Comparison of ENCODE assay signal across 19 cellular contexts in genomic region chr12:124434364-124434763, GRCh38.
DNase-seq lines count a peak whose midpoint lies in the region; ATAC-seq and TF ChIP-seq lines count a peak whose summit lies in the region.
"Had no signal": no experiment of that assay in that cellular context is flagged by ENCODE, and none has a peak within 500 bp of the region (broad histone marks: within the 10 kb centered on the region; RNA-seq: fewer than 3 reads in every experiment).

No MANE protein-coding gene starts in this region.

- H3K27me3 Mint-ChIP-seq in natural killer cell treated with Interleukin-12 subunit alpha and Interleukin-12 subunit beta and Interleukin-15 and Interleukin-18, amount 100 ng/mL, for 72 hours = no peaks in the 10 kb centered on the region
- H3K27me3 Mint-ChIP-seq in natural killer cell (ENCODE audit: low read depth in 2 of 2) (no peaks in the 10 kb centered on the region), naive B cell (no peaks in the 10 kb centered on the region)
- H3K27me3 Mint-ChIP-seq in activated naive CD4-positive, alpha-beta T cell treated with anti-CD3 and anti-CD28 coated beads for 36 hours (ENCODE audit: low read depth) = no peaks in the 10 kb centered on the region
- H3K27me3 Mint-ChIP-seq: activated CD8-positive, alpha-beta memory T cell treated with anti-CD3 and anti-CD28 coated beads, Interleukin-2, amount 10 ng/mL, durations not matched to agents 7 days and 5 days; T-cell had no signal

- no peak for ATAC-seq in natural killer cell treated with Interleukin-12 subunit alpha and Interleukin-12 subunit beta and Interleukin-15 and Interleukin-18, amount 100 ng/mL, for 72 hours
- no peak for ATAC-seq in natural killer cell
- ATAC-seq in naive B cell (ENCODE audit: low read depth in 2 of 2) = no peak
- no peak for ATAC-seq in esophagus mucosa
- ATAC-seq: activated CD8-positive, alpha-beta memory T cell treated with anti-CD3 and anti-CD28 coated beads, Interleukin-2, amount 10 ng/mL, durations not matched to agents 7 days and 5 days; activated naive CD4-positive, alpha-beta T cell treated with anti-CD3 and anti-CD28 coated beads, Interleukin-2, amount 50 U/mL, for 72 hours; T-cell had no signal

- peak; percentile 58 for DNase-seq in natural killer cell treated with Interleukin-12 subunit alpha and Interleukin-12 subunit beta and Interleukin-15 and Interleukin-18, amount 100 ng/mL, for 72 hours (ENCODE audit: low spot score)
- DNase-seq in natural killer cell (no peak), esophagus muscularis mucosa (ENCODE audit: extremely low spot score) (no peak), naive B cell (no peak), uterus (no peak)
- no peak for DNase-seq in activated naive CD4-positive, alpha-beta T cell treated with anti-CD3 and anti-CD28 coated beads for 36 hours
- DNase-seq in activated CD4-positive, alpha-beta T cell treated with anti-CD3 and anti-CD28 coated beads, Interleukin-2, amount 50 U/mL, for 4 hours = no peak
- DNase-seq: activated CD8-positive, alpha-beta memory T cell treated with anti-CD3 and anti-CD28 coated beads, Interleukin-2, amount 10 ng/mL, durations not matched to agents 7 days and 5 days; BE2C; Calu3; effector CD4-positive, alpha-beta T cell; NCI-H1092 treated with DMSO at 0.1 percent for 48 hours; NCI-H2029 treated with DMSO at 0.1 percent for 48 hours; NCI-H446; ovary; SHP77 treated with DMSO at 0.1 percent for 48 hours; T-cell had no signal

- H3K4me1 Mint-ChIP-seq in natural killer cell treated with Interleukin-12 subunit alpha and Interleukin-12 subunit beta and Interleukin-15 and Interleukin-18, amount 100 ng/mL, for 72 hours (ENCODE audit: low read depth in 2 of 2) = peaks cover 19 to 26% of the 10 kb centered on the region in 2 donors
- peaks cover 17 to 66% of the 10 kb centered on the region in 2 donors for H3K4me1 Mint-ChIP-seq in natural killer cell
- peaks cover 14 to 26% (median 20%) of the 10 kb centered on the region in 3 donors for H3K4me1 Mint-ChIP-seq in naive B cell
- H3K4me1 Mint-ChIP-seq in activated naive CD4-positive, alpha-beta T cell treated with anti-CD3 and anti-CD28 coated beads for 36 hours (ENCODE audit: low read depth) = no peaks in the 10 kb centered on the region

- TF ChIP-seq CTCF in natural killer cell (IDR thresholded peaks at IDR 0.05) (no peak), esophagus muscularis mucosa (IDR thresholded peaks at IDR 0.05) (no peak), uterus (IDR thresholded peaks at IDR 0.05) (no peak)

- intact Hi-C loops in natural killer cell (cut with micrococcal nuclease) (no loop called here), esophagus muscularis mucosa (cut with DNase I) (no loop called here), uterus (cut with DNase I; ENCODE audit: low total_unique reads) (no loop called here)
- intact Hi-C loops in activated naive CD4-positive, alpha-beta T cell treated with anti-CD3 and anti-CD28 coated beads for 36 hours (cut with micrococcal nuclease) = no loop called here

- no peaks in the 10 kb centered on the region for H3K9me3 ChIP-seq in esophagus muscularis mucosa
- H3K9me3 ChIP-seq in uterus = no peaks in the 10 kb centered on the region
- H3K9me3 ChIP-seq: BE2C, ovary had no signal

- peaks cover 9% of the 10 kb centered on the region for H3K36me3 Mint-ChIP-seq in natural killer cell treated with Interleukin-12 subunit alpha and Interleukin-12 subunit beta and Interleukin-15 and Interleukin-18, amount 100 ng/mL, for 72 hours
- H3K36me3 Mint-ChIP-seq in natural killer cell (no peaks in the 10 kb centered on the region), naive B cell (no peaks in the 10 kb centered on the region)
- H3K36me3 Mint-ChIP-seq in activated naive CD4-positive, alpha-beta T cell treated with anti-CD3 and anti-CD28 coated beads for 36 hours (ENCODE audit: low read depth) = peaks cover 12% of the 10 kb centered on the region

- TF ChIP-seq POLR2A in esophagus muscularis mucosa (IDR thresholded peaks at IDR 0.05; ENCODE audit: low read depth) (no peak), uterus (IDR thresholded peaks at IDR 0.05) (no peak)

- no peak overlapping the region for H3K4me3 Mint-ChIP-seq in natural killer cell treated with Interleukin-12 subunit alpha and Interleukin-12 subunit beta and Interleukin-15 and Interleukin-18, amount 100 ng/mL, for 72 hours
- H3K4me3 Mint-ChIP-seq in natural killer cell = no peak overlapping the region
- no peak overlapping the region for H3K4me3 Mint-ChIP-seq in naive B cell
- H3K4me3 Mint-ChIP-seq in activated naive CD4-positive, alpha-beta T cell treated with anti-CD3 and anti-CD28 coated beads for 36 hours = no peak overlapping the region
- H3K4me3 Mint-ChIP-seq: activated CD8-positive, alpha-beta memory T cell treated with anti-CD3 and anti-CD28 coated beads, Interleukin-2, amount 10 ng/mL, durations not matched to agents 7 days and 5 days; T-cell had no signal

- H3K36me3 ChIP-seq in esophagus muscularis mucosa = peaks cover 20 to 65% (median 35%) of the 10 kb centered on the region in 4 donors
- no peaks in the 10 kb centered on the region for H3K36me3 ChIP-seq in uterus
- H3K36me3 ChIP-seq: ovary had no signal

- TF ChIP-seq EP300 in esophagus muscularis mucosa (IDR thresholded peaks at IDR 0.05) = no peak

- H3K9me3 Mint-ChIP-seq in natural killer cell treated with Interleukin-12 subunit alpha and Interleukin-12 subunit beta and Interleukin-15 and Interleukin-18, amount 100 ng/mL, for 72 hours = no peaks in the 10 kb centered on the region
- no peaks in the 10 kb centered on the region for H3K9me3 Mint-ChIP-seq in natural killer cell
- H3K9me3 Mint-ChIP-seq in naive B cell = no peaks in the 10 kb centered on the region
- H3K9me3 Mint-ChIP-seq in activated naive CD4-positive, alpha-beta T cell treated with anti-CD3 and anti-CD28 coated beads for 36 hours = peaks cover 4% of the 10 kb centered on the region
- H3K9me3 Mint-ChIP-seq: T-cell had no signal

- no peaks in the 10 kb centered on the region for H3K27me3 ChIP-seq in esophagus muscularis mucosa
- no peaks in the 10 kb centered on the region for H3K27me3 ChIP-seq in uterus
- H3K27me3 ChIP-seq: BE2C, ovary had no signal

- WGBS in esophagus muscularis mucosa = 77% methylated on average over 8 of the region's 8 CpGs

- CTCF ChIA-PET in activated naive CD4-positive, alpha-beta T cell treated with anti-CD3 and anti-CD28 coated beads for 36 hours (lab: Charles Lee) = no interaction called here

- H3K27ac Mint-ChIP-seq in natural killer cell treated with Interleukin-12 subunit alpha and Interleukin-12 subunit beta and Interleukin-15 and Interleukin-18, amount 100 ng/mL, for 72 hours = no peak overlapping the region
- no peak overlapping the region for H3K27ac Mint-ChIP-seq in natural killer cell
- peak overlapping the region in 5 of 6 donors; percentile 39 to 57 (median 47) for H3K27ac Mint-ChIP-seq in naive B cell
- no peak overlapping the region for H3K27ac Mint-ChIP-seq in activated naive CD4-positive, alpha-beta T cell treated with anti-CD3 and anti-CD28 coated beads for 36 hours
- H3K27ac Mint-ChIP-seq: activated CD8-positive, alpha-beta memory T cell treated with anti-CD3 and anti-CD28 coated beads, Interleukin-2, amount 10 ng/mL, durations not matched to agents 7 days and 5 days had no signal

- H3K4me1 ChIP-seq in esophagus muscularis mucosa = peaks cover 18 to 60% (median 46%) of the 10 kb centered on the region in 4 donors
- H3K4me1 ChIP-seq in uterus = peaks cover 0 to 10% of the 10 kb centered on the region in 2 donors

- H3K27ac ChIP-seq in esophagus muscularis mucosa (replicated peaks in 1 of 4) = peak overlapping the region in 3 of 4 donors; percentile 49 to 71 (median 58)
- peak overlapping the region; percentile 41 to 57 for H3K27ac ChIP-seq in uterus

- H3K4me3 ChIP-seq in esophagus muscularis mucosa (no peak overlapping the region), uterus (no peak overlapping the region)
- H3K4me3 ChIP-seq: ovary had no signal

Comparison
In these comparisons a context has a peak if more than half of its experiments do, and no peak if none do; other contexts are left out.
1. H3K27ac Mint-ChIP-seq: peak in naive B cell (5 of 6); none in natural killer cell treated with Interleukin-12 subunit alpha and Interleukin-12 subunit beta and Interleukin-15 and Interleukin-18, amount 100 ng/mL, for 72 hours (0 of 2), natural killer cell (0 of 2) and activated naive CD4-positive, alpha-beta T cell treated with anti-CD3 and anti-CD28 coated beads for 36 hours (single experiment).